Comparison of ENCODE assay signal across 18 cellular contexts in genomic region chr3:149271669-149272068, GRCh38. TPM values are rescaled to one million over a fixed set of nuclear protein-coding genes. Genes with fewer than 3 reads are reported as not detected.
"Had no signal": no experiment of that assay in that cellular context is flagged by ENCODE, and none has a peak within 500 bp of the region (broad histone marks: within the 10 kb centered on the region; RNA-seq: fewer than 3 reads in every experiment).

No MANE protein-coding gene starts in this region.

- H3K9me3 Mint-ChIP-seq: dendritic cell treated with granulocyte-macrophage colony-stimulating factor and Interleukin-4, amounts not matched to agents 40 ng/mL and 50 ng/mL, for 4 days; natural killer cell; T-cell had no signal

- DNase-seq: activated CD4-positive, alpha-beta T cell treated with anti-CD3 and anti-CD28 coated beads, Interleukin-2, amount 50 U/mL, for 1 hour; activated gamma-delta T cell treated with Interleukin-2 at 50 U/mL for 16 hours; amniotic stem cell; effector CD8-positive, alpha-beta T cell; foreskin fibroblast; natural killer cell; stimulated activated naive CD8-positive, alpha-beta T cell treated with anti-CD3 and anti-CD28 coated beads, Interleukin-15, Interleukin-2, amounts not matched to agents 100 U/mL and 50 U/mL, for 24 hours; T-cell; T-helper 9 cell; uterus had no signal

- ATAC-seq: natural killer cell; stimulated activated naive CD8-positive, alpha-beta T cell treated with anti-CD3 and anti-CD28 coated beads, Interleukin-15, Interleukin-2, amounts not matched to agents 100 U/mL and 50 U/mL, for 24 hours; T-cell had no signal

- H3K36me3 ChIP-seq: cardiac muscle cell, neutrophil, tibial nerve, uterus had no signal

- H3K27ac ChIP-seq: cardiac muscle cell, neutrophil, tibial nerve had no signal

- H3K4me3 Mint-ChIP-seq: activated naive CD8-positive, alpha-beta T cell; dendritic cell treated with granulocyte-macrophage colony-stimulating factor and Interleukin-4, amounts not matched to agents 40 ng/mL and 50 ng/mL, for 4 days; natural killer cell; T-cell had no signal

- H3K4me3 ChIP-seq: cardiac muscle cell, tibial nerve, uterus had no signal

- H3K27me3 Mint-ChIP-seq: activated naive CD8-positive, alpha-beta T cell; dendritic cell treated with granulocyte-macrophage colony-stimulating factor and Interleukin-4, amounts not matched to agents 40 ng/mL and 50 ng/mL, for 4 days; T-cell had no signal

- H3K27me3 ChIP-seq: cardiac muscle cell, neutrophil, tibial nerve, uterus had no signal

- H3K27ac Mint-ChIP-seq: activated naive CD8-positive, alpha-beta T cell; dendritic cell treated with granulocyte-macrophage colony-stimulating factor and Interleukin-4, amounts not matched to agents 40 ng/mL and 50 ng/mL, for 4 days; natural killer cell; T-cell had no signal

- H3K9me3 ChIP-seq: neutrophil, tibial nerve, uterus had no signal

- H3K4me1 ChIP-seq: uterus had no signal

- H3K36me3 Mint-ChIP-seq: activated naive CD8-positive, alpha-beta T cell; natural killer cell; T-cell had no signal

RNA-seq across cellular contexts. Expression of gene CP, which starts 50.0 kb away (rescaled TPM):
- total RNA-seq: activated CD8-positive, alpha-beta memory T cell treated with anti-CD3 and anti-CD28 coated beads for 36 hours; chondrocyte; glomerular endothelial cell; natural killer cell had no signal
- polyA plus RNA-seq: cardiac muscle cell had no signal
